1 cellular context compared by ENCODE assay signal in the genomic region with DNA sequence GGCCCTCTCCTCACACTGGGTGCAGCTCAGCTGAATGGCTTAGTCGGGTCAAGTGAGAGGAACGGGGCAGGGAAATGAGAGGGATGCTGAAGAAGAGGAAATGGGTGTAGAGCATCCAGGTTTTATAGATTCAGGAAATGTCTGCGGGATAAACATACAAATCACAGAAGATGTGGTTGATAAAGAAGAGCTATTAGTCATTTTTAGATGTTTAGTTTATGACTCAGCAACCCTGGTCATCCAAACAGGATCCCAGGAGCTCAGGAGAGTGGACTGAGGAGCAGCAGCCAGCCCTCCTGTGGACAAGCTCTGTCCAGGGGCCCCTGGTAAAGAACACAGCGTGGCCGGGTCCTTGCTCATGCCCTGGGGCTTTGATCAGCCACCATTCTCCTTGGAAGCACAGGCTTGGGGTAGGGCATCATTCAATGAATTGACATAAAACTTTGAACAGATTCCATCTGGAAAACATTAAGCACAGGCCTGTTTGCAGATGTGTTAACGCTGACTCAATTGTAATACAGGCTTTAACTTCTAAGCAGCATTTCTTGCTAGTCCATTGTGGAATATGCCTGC.
A peak's percentile ranks its signal among the peaks of the same experiment; 100 is the strongest.
TF ChIP-seq lines count a peak whose summit lies in the region.

No MANE protein-coding gene starts in this region.

TF ChIP-seq in HEK293, 187 proteins besides CTCF, POLR2A, EP300 and RAD21 (continued from another document and continues in another):
- no peak for TF ChIP-seq ZNF280D (tag by site-specific recombination; IDR thresholded peaks at IDR 0.05)
- TF ChIP-seq, protein P1, sequence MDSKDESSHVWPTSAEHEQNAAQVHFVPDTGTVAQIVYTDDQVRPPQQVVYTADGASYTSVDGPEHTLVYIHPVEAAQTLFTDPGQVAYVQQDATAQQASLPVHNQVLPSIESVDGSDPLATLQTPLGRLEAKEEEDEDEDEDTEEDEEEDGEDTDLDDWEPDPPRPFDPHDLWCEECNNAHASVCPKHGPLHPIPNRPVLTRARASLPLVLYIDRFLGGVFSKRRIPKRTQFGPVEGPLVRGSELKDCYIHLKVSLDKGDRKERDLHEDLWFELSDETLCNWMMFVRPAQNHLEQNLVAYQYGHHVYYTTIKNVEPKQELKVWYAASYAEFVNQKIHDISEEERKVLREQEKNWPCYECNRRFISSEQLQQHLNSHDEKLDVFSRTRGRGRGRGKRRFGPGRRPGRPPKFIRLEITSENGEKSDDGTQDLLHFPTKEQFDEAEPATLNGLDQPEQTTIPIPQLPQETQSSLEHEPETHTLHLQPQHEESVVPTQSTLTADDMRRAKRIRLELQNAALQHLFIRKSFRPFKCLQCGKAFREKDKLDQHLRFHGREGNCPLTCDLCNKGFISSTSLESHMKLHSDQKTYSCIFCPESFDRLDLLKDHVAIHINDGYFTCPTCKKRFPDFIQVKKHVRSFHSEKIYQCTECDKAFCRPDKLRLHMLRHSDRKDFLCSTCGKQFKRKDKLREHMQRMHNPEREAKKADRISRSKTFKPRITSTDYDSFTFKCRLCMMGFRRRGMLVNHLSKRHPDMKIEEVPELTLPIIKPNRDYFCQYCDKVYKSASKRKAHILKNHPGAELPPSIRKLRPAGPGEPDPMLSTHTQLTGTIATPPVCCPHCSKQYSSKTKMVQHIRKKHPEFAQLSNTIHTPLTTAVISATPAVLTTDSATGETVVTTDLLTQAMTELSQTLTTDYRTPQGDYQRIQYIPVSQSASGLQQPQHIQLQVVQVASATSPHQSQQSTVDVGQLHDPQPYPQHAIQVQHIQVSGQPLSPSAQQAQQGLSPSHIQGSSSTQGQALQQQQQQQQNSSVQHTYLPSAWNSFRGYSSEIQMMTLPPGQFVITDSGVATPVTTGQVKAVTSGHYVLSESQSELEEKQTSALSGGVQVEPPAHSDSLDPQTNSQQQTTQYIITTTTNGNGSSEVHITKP (tag by site-specific recombination; IDR thresholded peaks at IDR 0.05) = peak; percentile 75
- TF ChIP-seq ZNF624 (tag by site-specific recombination; IDR thresholded peaks at IDR 0.05) = no peak
- peak; percentile 49; the same call in 1 of the 2 replicates for TF ChIP-seq ZBTB17 (tag by site-specific recombination; IDR thresholded peaks at IDR 0.05)
- TF ChIP-seq ZFP37 (tag by site-specific recombination; IDR thresholded peaks at IDR 0.05) = peak; percentile 82; the same call in 1 of the 2 replicates
- peak; percentile 88; the same call in 1 of the 2 replicates for TF ChIP-seq HOXD13 (CRISPR knock-in tag; IDR thresholded peaks at IDR 0.05; ENCODE audit: borderline replicate concordance)
- TF ChIP-seq ZNF266 (tag by site-specific recombination; IDR thresholded peaks at IDR 0.05; ENCODE audit: low read depth) = no peak
- TF ChIP-seq ZBTB20 (tag by site-specific recombination; IDR thresholded peaks at IDR 0.05) = peak; percentile 72
- 0 out of 2 replicates have a peak, but pooled peaks have one; percentile 36 for TF ChIP-seq ZNF184 (tag by site-specific recombination; IDR thresholded peaks at IDR 0.05)
- no peak for TF ChIP-seq BCL6B (tag by site-specific recombination; IDR thresholded peaks at IDR 0.05)
- TF ChIP-seq, protein P2, sequence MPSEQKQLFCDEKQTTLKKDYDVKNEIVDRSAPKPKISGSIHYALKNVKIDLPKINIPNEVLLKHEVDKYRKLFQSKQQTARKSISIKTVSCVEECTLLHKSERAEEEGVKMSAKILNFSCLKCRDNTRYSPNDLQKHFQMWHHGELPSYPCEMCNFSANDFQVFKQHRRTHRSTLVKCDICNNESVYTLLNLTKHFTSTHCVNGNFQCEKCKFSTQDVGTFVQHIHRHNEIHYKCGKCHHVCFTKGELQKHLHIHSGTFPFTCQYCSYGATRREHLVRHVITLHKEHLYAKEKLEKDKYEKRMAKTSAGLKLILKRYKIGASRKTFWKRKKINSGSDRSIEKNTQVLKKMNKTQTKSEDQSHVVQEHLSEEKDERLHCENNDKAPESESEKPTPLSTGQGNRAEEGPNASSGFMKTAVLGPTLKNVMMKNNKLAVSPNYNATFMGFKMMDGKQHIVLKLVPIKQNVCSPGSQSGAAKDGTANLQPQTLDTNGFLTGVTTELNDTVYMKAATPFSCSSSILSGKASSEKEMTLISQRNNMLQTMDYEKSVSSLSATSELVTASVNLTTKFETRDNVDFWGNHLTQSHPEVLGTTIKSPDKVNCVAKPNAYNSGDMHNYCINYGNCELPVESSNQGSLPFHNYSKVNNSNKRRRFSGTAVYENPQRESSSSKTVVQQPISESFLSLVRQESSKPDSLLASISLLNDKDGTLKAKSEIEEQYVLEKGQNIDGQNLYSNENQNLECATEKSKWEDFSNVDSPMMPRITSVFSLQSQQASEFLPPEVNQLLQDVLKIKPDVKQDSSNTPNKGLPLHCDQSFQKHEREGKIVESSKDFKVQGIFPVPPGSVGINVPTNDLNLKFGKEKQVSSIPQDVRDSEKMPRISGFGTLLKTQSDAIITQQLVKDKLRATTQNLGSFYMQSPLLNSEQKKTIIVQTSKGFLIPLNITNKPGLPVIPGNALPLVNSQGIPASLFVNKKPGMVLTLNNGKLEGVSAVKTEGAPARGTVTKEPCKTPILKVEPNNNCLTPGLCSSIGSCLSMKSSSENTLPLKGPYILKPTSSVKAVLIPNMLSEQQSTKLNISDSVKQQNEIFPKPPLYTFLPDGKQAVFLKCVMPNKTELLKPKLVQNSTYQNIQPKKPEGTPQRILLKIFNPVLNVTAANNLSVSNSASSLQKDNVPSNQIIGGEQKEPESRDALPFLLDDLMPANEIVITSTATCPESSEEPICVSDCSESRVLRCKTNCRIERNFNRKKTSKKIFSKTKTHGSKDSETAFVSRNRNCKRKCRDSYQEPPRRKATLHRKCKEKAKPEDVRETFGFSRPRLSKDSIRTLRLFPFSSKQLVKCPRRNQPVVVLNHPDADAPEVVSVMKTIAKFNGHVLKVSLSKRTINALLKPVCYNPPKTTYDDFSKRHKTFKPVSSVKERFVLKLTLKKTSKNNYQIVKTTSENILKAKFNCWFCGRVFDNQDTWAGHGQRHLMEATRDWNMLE (tag by site-specific recombination; conservative IDR thresholded peaks at IDR 0.05; ENCODE audit: low read depth) = peak; percentile 33; the same call in 1 of the 2 replicates
- TF ChIP-seq IKZF3 (tag by site-specific recombination; IDR thresholded peaks at IDR 0.05) = 0 out of 2 replicates have a peak, but pooled peaks have one; percentile 9
- no peak for TF ChIP-seq ZNF707 (tag by site-specific recombination; IDR thresholded peaks at IDR 0.05)
- peak; percentile 10; the same call in 1 of the 2 replicates for TF ChIP-seq ZNF335 (tag by site-specific recombination; conservative IDR thresholded peaks at IDR 0.05)
- 0 out of 2 replicates have a peak, but pooled peaks have one; percentile 66 for TF ChIP-seq ZNF639 (tag by site-specific recombination; IDR thresholded peaks at IDR 0.05)
- peak; percentile 82 for TF ChIP-seq FEZF1 (tag by site-specific recombination; IDR thresholded peaks at IDR 0.05)
- peak; percentile 16 for TF ChIP-seq SP2 (tag by site-specific recombination; IDR thresholded peaks at IDR 0.05)
- TF ChIP-seq ZNF843 (tag by site-specific recombination; IDR thresholded peaks at IDR 0.05) = peak; percentile 86
- TF ChIP-seq ZNF585B (tag by site-specific recombination; IDR thresholded peaks at IDR 0.05) = no peak
- peak; percentile 78 for TF ChIP-seq OSR2 (tag by site-specific recombination; IDR thresholded peaks at IDR 0.05)
- TF ChIP-seq ZNF292 (tag by site-specific recombination; IDR thresholded peaks at IDR 0.05; ENCODE audit: borderline replicate concordance, low read depth) = no peak
- TF ChIP-seq, protein P3, sequence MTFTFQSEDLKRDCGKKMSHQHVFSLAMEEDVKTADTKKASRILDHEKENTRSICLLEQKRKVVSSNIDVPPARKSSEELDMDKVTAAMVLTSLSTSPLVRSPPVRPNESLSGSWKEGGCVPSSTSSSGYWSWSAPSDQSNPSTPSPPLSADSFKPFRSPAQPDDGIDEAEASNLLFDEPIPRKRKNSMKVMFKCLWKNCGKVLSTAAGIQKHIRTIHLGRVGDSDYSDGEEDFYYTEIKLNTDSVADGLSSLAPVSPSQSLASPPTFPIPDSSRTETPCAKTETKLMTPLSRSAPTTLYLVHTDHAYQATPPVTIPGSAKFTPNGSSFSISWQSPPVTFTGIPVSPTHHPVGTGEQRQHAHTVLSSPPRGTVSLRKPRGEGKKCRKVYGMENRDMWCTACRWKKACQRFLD (tag by site-specific recombination; IDR thresholded peaks at IDR 0.05) = no peak
- no peak for TF ChIP-seq ZNF561 (tag by site-specific recombination; IDR thresholded peaks at IDR 0.05; ENCODE audit: borderline replicate concordance)
- TF ChIP-seq, protein P4, sequence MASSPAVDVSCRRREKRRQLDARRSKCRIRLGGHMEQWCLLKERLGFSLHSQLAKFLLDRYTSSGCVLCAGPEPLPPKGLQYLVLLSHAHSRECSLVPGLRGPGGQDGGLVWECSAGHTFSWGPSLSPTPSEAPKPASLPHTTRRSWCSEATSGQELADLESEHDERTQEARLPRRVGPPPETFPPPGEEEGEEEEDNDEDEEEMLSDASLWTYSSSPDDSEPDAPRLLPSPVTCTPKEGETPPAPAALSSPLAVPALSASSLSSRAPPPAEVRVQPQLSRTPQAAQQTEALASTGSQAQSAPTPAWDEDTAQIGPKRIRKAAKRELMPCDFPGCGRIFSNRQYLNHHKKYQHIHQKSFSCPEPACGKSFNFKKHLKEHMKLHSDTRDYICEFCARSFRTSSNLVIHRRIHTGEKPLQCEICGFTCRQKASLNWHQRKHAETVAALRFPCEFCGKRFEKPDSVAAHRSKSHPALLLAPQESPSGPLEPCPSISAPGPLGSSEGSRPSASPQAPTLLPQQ (tag by site-specific recombination; IDR thresholded peaks at IDR 0.05) = 0 out of 2 replicates have a peak, but pooled peaks have one; percentile 23
- peak; percentile 75 for TF ChIP-seq ZIC2 (tag by site-specific recombination; IDR thresholded peaks at IDR 0.05)
- no peak for TF ChIP-seq ZNF202 (tag by site-specific recombination; IDR thresholded peaks at IDR 0.05; ENCODE audit: borderline replicate concordance)
- 0 out of 2 replicates have a peak, but pooled peaks have one; percentile 50 for TF ChIP-seq TRIM28 (IDR thresholded peaks at IDR 0.05; ENCODE audit: borderline replicate concordance, low read length)
- TF ChIP-seq ZNF530 (tag by site-specific recombination; IDR thresholded peaks at IDR 0.05; ENCODE audit: low read depth) = no peak
- TF ChIP-seq, protein P5, sequence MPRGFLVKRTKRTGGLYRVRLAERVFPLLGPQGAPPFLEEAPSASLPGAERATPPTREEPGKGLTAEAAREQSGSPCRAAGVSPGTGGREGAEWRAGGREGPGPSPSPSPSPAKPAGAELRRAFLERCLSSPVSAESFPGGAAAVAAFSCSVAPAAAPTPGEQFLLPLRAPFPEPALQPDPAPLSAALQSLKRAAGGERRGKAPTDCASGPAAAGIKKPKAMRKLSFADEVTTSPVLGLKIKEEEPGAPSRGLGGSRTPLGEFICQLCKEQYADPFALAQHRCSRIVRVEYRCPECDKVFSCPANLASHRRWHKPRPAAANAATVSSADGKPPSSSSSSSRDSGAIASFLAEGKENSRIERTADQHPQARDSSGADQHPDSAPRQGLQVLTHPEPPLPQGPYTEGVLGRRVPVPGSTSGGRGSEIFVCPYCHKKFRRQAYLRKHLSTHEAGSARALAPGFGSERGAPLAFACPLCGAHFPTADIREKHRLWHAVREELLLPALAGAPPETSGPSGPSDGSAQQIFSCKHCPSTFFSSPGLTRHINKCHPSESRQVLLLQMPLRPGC (tag by site-specific recombination; IDR thresholded peaks at IDR 0.05) = peak; percentile 58
